28 cellular contexts compared by ENCODE assay signal in the genomic region with DNA sequence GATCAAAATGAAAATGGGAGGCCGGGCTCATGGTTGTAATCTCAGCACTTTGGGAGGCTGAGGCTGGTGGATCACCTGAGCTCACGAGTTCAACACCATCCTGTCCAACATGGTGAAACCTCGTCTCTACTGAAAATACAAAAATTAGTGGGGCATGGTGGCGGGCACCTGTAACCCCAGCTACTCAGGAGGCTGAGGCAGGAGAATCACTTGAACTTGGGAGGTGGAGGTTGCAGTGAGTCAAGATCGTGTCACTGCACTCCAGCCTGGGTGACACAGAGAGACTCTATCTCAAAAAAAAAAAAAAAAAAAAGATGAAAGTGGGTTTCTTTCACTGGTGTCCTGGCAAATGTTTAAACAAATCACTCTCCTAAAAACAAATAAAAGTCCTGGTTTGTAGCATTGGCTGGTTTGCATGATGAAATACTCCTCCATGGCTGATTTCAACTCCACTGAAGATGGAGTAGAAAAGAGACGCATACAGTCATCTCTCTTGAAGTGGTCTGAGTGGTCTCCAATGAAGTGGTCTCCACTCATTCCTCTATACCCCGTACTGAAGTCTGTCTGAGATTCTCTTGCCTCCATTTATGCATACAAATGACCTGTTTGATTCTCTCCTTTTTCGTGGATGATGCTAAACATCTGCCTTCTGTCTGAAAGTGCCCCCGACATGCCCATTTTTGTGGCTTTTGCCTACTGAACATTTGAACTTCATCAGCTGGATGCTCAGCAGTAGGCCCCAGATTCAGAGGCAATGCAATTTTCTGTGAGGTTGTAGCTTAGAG.
A peak's percentile ranks its signal among the peaks of the same experiment; 100 is the strongest.
DNase-seq lines count a peak whose midpoint lies in the region; ATAC-seq, FAIRE-seq and TF ChIP-seq lines count a peak whose summit lies in the region.
"Had no signal": no experiment of that assay in that cellular context is flagged by ENCODE, and none has a peak within 500 bp of the region (broad histone marks: within the 10 kb centered on the region; RNA-seq: fewer than 3 reads in every experiment).

No MANE protein-coding gene starts in this region.

- TF ChIP-seq RAD21 in HepG2 (CRISPR knock-in tag; IDR thresholded peaks at IDR 0.05), result no peak

- H3K36me3 ChIP-seq in HepG2 (replicated peaks in 1 of 2; ENCODE audit: control insufficient read depth in 1 of 2, insufficient read depth in 2 of 2, low read length in 2 of 2), result no peaks in the 10 kb centered on the region
- H3K36me3 ChIP-seq in mesendoderm (ENCODE audit: control insufficient read depth, insufficient read depth, low read length), result no peaks in the 10 kb centered on the region
- H3K36me3 ChIP-seq: BE2C, BLaER1 had no signal

- no peak overlapping the region for H4K5ac ChIP-seq in mesendoderm (ENCODE audit: low read length)

- BruUV-seq in HepG2 (replicated peaks; lab: Mats Ljungman, UMichigan), result no TSS peak

- POLR2A ChIA-PET in WTC11 (lab: Charles Lee), result no interaction called here
- POLR2A ChIA-PET in HepG2 (lab: Yijun Ruan, JAX), result no interaction called here

- H3K27ac Mint-ChIP-seq in WTC11, result no peak overlapping the region
- H3K27ac Mint-ChIP-seq: CD14-positive monocyte; CD4-positive, alpha-beta memory T cell; CD4-positive, CD25-positive, alpha-beta regulatory T cell had no signal

- H4K20me1 ChIP-seq in HepG2 (ENCODE audit: insufficient read depth, low read length), result no peaks in the 10 kb centered on the region
- H4K20me1 ChIP-seq: BLaER1 had no signal

- no peak; a peak in 1 of 4 replicates for TF ChIP-seq EP300 in HepG2 (IDR thresholded peaks at IDR 0.05; ENCODE audit: low read depth in 2 of 2, low read length in 2 of 2)
- TF ChIP-seq EP300 in HepG2 (CRISPR knock-in tag; IDR thresholded peaks at IDR 0.05; ENCODE audit: borderline replicate concordance), result no peak

- DNase-seq in WTC11 (ENCODE audit: low spot score) (no peak), HepG2 (ENCODE audit: low spot score) (peak; percentile 42), mesendoderm (no peak), cortex of kidney (lab: John Stamatoyannopoulos, UW) (no peak), SKM-1 treated with dmso at 0.1 percent for 144 hours (lab: John Stamatoyannopoulos, UW; ENCODE audit: unreplicated experiment) (no peak)
- DNase-seq: 8988T; ACHN; BE2C; C1 segment of cervical spinal cord; CD4-positive, alpha-beta memory T cell; CD4-positive, CD25-positive, alpha-beta regulatory T cell; CD8-positive, alpha-beta memory T cell; COR-L47; DMS 273 treated with DMSO at 0.1 percent for 48 hours; DMS153; DMS53; DMS79; DND-41; EL; GDM1 had no signal

- H3K4ac ChIP-seq in mesendoderm (ENCODE audit: low read depth, low read length), result no peak overlapping the region

- H2BK15ac ChIP-seq in mesendoderm (replicated peaks; ENCODE audit: low read depth), result peak overlapping the region; percentile 89

- no peak for FAIRE-seq in HepG2 (lab: Jason Lieb, UNC)
- FAIRE-seq: A204.1, GM12878, GM12892, GM18507 had no signal

- H3K4me1 ChIP-seq in HepG2 (ENCODE audit: insufficient read depth, low read length) (peaks cover 50% of the 10 kb centered on the region), mesendoderm (ENCODE audit: control insufficient read depth, low read depth, low read length) (no peaks in the 10 kb centered on the region)
- H3K4me1 ChIP-seq: BE2C, BLaER1 had no signal

- TF ChIP-seq CTCF in WTC11 (IDR thresholded peaks at IDR 0.05), result no peak
- no peak for TF ChIP-seq CTCF in HepG2 (CRISPR knock-in tag; IDR thresholded peaks at IDR 0.05)

- no peak overlapping the region for H3K9ac ChIP-seq in HepG2 (ENCODE audit: insufficient read depth, low read depth, low read length)
- no peak overlapping the region for H3K9ac ChIP-seq in mesendoderm (ENCODE audit: low read length)
- H3K9ac ChIP-seq: BLaER1 had no signal

- H3K4me3 ChIP-seq in HepG2 (replicated peaks in 1 of 3; ENCODE audit: insufficient read depth in 1 of 3, low read depth in 2 of 3, low read length in 3 of 3), result no peak overlapping the region
- no peak overlapping the region for H3K4me3 ChIP-seq in mesendoderm (ENCODE audit: low read length)
- H3K4me3 ChIP-seq: BLaER1, GM12878 had no signal

- no peak overlapping the region for H3K4me3 Mint-ChIP-seq in WTC11
- H3K4me3 Mint-ChIP-seq: CD14-positive monocyte; CD4-positive, alpha-beta memory T cell; CD4-positive, CD25-positive, alpha-beta regulatory T cell; CD8-positive, alpha-beta memory T cell had no signal

- H3K79me2 ChIP-seq in HepG2 (ENCODE audit: insufficient read depth, low read length) (no peaks in the 10 kb centered on the region), mesendoderm (ENCODE audit: control insufficient read depth, insufficient read depth, low read length) (no peaks in the 10 kb centered on the region)

- no peak overlapping the region for H2AFZ ChIP-seq in HepG2 (ENCODE audit: low read length)

- no peak overlapping the region for H3K27ac ChIP-seq in HepG2 (ENCODE audit: extremely low read length, insufficient read depth, low read length)
- peak overlapping the region; percentile 3 for H3K27ac ChIP-seq in mesendoderm (ENCODE audit: low read depth, low read length)
- H3K27ac ChIP-seq: BLaER1 had no signal

- ATAC-seq in WTC11, result no peak
- peak; percentile 31 for ATAC-seq in HepG2
- no peak for ATAC-seq in HG02642 (IDR thresholded peaks at IDR 0.05; ENCODE audit: poor library complexity, unreplicated experiment)
- ATAC-seq in HG03095 (IDR thresholded peaks at IDR 0.05; ENCODE audit: unreplicated experiment), result no peak
- ATAC-seq: GM12878 had no signal

- no peak overlapping the region for H2AK5ac ChIP-seq in mesendoderm (ENCODE audit: low read length)

- H4K8ac ChIP-seq in mesendoderm (ENCODE audit: low read depth, low read length), result no peak overlapping the region

- peaks cover 2% of the 10 kb centered on the region; the same call in 1 of the 2 replicates for H3K27me3 Mint-ChIP-seq in WTC11 (ENCODE audit: low read depth)

- peak overlapping the region; percentile 40 for H3K4me2 ChIP-seq in HepG2 (ENCODE audit: low read depth, low read length)
- H3K4me2 ChIP-seq in mesendoderm (ENCODE audit: low read length), result no peak overlapping the region
- H3K4me2 ChIP-seq: BLaER1 had no signal

- H3K23ac ChIP-seq in mesendoderm (ENCODE audit: low read length), result no peak overlapping the region

- no peak for TF ChIP-seq POLR2A in HepG2 (IDR thresholded peaks at IDR 0.05; ENCODE audit: insufficient read depth in 1 of 2, low read depth in 2 of 2, low read length in 2 of 2)

- peaks cover 0 to 7% of the 10 kb centered on the region in 2 experiments; a peak in 2 of 5 replicates for H3K27me3 ChIP-seq in HepG2 (ENCODE audit: control insufficient read depth in 1 of 2, insufficient read depth in 2 of 2, low read length in 2 of 2)
- H3K27me3 ChIP-seq in mesendoderm (ENCODE audit: insufficient read depth, low read length, poor library complexity), result no peaks in the 10 kb centered on the region
- H3K27me3 ChIP-seq: BLaER1 had no signal

- H3K4me1 Mint-ChIP-seq in WTC11, result peaks cover 23% of the 10 kb centered on the region
- H3K4me1 Mint-ChIP-seq: CD4-positive, alpha-beta memory T cell; CD4-positive, CD25-positive, alpha-beta regulatory T cell; CD8-positive, alpha-beta memory T cell had no signal

- H3K9me3 ChIP-seq in HepG2 (ENCODE audit: low read length), result no peaks in the 10 kb centered on the region
- H3K9me3 ChIP-seq: BE2C had no signal

- H3K9me3 Mint-ChIP-seq in WTC11, result peaks cover 31% of the 10 kb centered on the region

- H2BK120ac ChIP-seq in mesendoderm (ENCODE audit: low read depth, low read length), result no peak overlapping the region

- in situ Hi-C loops in HepG2 (cut with HindIII; ENCODE audit: extremely low pct_ligation_motif_present, low pct_unique_long_range_greater_than_20kb), result loop anchor here (25.0 kb wide), 2 partner anchors 467 to 592 kb away; a partner anchor contains a TSS

- H3K56ac ChIP-seq in mesendoderm (ENCODE audit: low read length), result no peak overlapping the region

- H2BK5ac ChIP-seq in mesendoderm (ENCODE audit: low read length), result no peak overlapping the region

- CTCF ChIA-PET in WTC11 (lab: Charles Lee) (interaction anchor here (0.8 kb wide), 1 partner anchor 140 kb away, joined by 4 read pairs; no protein-coding TSS in a partner anchor), HepG2 (lab: Yijun Ruan, JAX; ENCODE audit: low intra/inter-chr PET ratio, low total read pairs) (no interaction called here)

- no peaks in the 10 kb centered on the region for H3K79me1 ChIP-seq in mesendoderm (ENCODE audit: low read length)

- WGBS in HepG2 (ENCODE audit: low lambda C conversion rate), result 27% methylated on average over 9 of the region's 9 CpGs
- WGBS in mesendoderm (ENCODE audit: extremely low coverage, insufficient coverage, low lambda C conversion rate), result no CpG with 5 or more reads among the region's 9 CpGs

- H3K36me3 Mint-ChIP-seq in WTC11, result peaks cover 18% of the 10 kb centered on the region
- H3K36me3 Mint-ChIP-seq: CD14-positive monocyte; CD4-positive, alpha-beta memory T cell; CD4-positive, CD25-positive, alpha-beta regulatory T cell had no signal

- H3K18ac ChIP-seq in mesendoderm (ENCODE audit: low read length), result no peak overlapping the region

- intact Hi-C loops in HepG2 (cut with micrococcal nuclease; ENCODE audit: unreplicated experiment), result no loop called here
